9 cellular contexts compared by ENCODE assay signal in the genomic region with DNA sequence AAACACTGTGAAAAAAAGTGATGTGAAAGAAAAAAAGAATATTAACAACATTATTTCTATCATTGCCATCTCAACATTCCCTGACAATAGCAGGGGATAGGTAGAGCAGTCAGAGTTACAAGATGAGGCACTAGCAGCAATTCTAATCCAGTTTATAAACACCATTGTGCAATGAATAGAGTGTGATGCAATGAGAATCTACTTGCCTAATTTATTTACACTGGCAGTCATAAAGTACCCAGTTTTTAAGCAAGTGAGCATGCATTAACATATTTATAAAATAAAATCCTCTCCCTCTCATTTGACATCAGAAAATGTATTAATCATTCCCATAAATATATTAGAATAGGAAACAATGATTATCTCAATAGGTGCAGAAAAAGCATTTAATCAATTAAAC. TPM values are rescaled to one million over a fixed set of nuclear protein-coding genes. Genes with fewer than 3 reads are reported as not detected.
A peak's percentile ranks its signal among the peaks of the same experiment; 100 is the strongest.
DNase-seq lines count a peak whose midpoint lies in the region; TF ChIP-seq lines count a peak whose summit lies in the region.
"Had no signal": no experiment of that assay in that cellular context is flagged by ENCODE, and none has a peak within 500 bp of the region (broad histone marks: within the 10 kb centered on the region; RNA-seq: fewer than 3 reads in every experiment).

No MANE protein-coding gene starts in this region.

- no peak overlapping the region for H3K23ac ChIP-seq in neuronal stem cell (ENCODE audit: low read depth, low read length, poor library complexity)

- no peak overlapping the region for H4K8ac ChIP-seq in neuronal stem cell (ENCODE audit: low read depth, low read length)

- TF ChIP-seq POLR2A in NB4 (IDR thresholded peaks at IDR 0.05; ENCODE audit: extremely low read depth, insufficient read length) (no peak), prostate gland (IDR thresholded peaks at IDR 0.05) (no peak)

- H3K36me3 ChIP-seq in prostate gland = no peaks in the 10 kb centered on the region
- no peaks in the 10 kb centered on the region for H3K36me3 ChIP-seq in neuronal stem cell (replicated peaks in 1 of 2; ENCODE audit: control insufficient read depth in 2 of 2, insufficient read depth in 2 of 2, low read length in 2 of 2)
- H3K36me3 ChIP-seq: BE2C had no signal

- H3K79me1 ChIP-seq in neuronal stem cell (ENCODE audit: low read depth, low read length) = no peaks in the 10 kb centered on the region

- H2BK15ac ChIP-seq in neuronal stem cell (ENCODE audit: low read length) = no peak overlapping the region

- no peak overlapping the region for H2BK5ac ChIP-seq in neuronal stem cell (ENCODE audit: low read length)

- no peak overlapping the region for H3K4ac ChIP-seq in neuronal stem cell (ENCODE audit: low read length)

- H3K4me3 ChIP-seq in NB4 (ENCODE audit: low read depth, low read length) (peak overlapping the region; percentile 92), choroid plexus epithelial cell (ENCODE audit: low read depth, low read length) (no peak overlapping the region), prostate gland (no peak overlapping the region), neuronal stem cell (ENCODE audit: low read length in 2 of 2) (peak overlapping the region in 1 of 2 donors; percentile 80)

- no peak overlapping the region for H2BK120ac ChIP-seq in neuronal stem cell (ENCODE audit: low read depth, low read length)

- no peak overlapping the region for H2AK5ac ChIP-seq in neuronal stem cell (ENCODE audit: low read depth, low read length)

- H3K18ac ChIP-seq in neuronal stem cell (ENCODE audit: low read length) = no peak overlapping the region

- H3K9me3 ChIP-seq in prostate gland (no peaks in the 10 kb centered on the region), neuronal stem cell (replicated peaks in 1 of 2; ENCODE audit: control insufficient read depth in 2 of 2, insufficient read depth in 1 of 2, low read depth in 1 of 2, low read length in 2 of 2) (no peaks in the 10 kb centered on the region)
- H3K9me3 ChIP-seq: BE2C had no signal

- no peak overlapping the region for H3K9ac ChIP-seq in neuronal stem cell (ENCODE audit: low read depth, low read length, poor library complexity)

- H3K27me3 ChIP-seq in prostate gland (replicated peaks; ENCODE audit: insufficient read depth) (no peaks in the 10 kb centered on the region), neuronal stem cell (ENCODE audit: control insufficient read depth in 3 of 3, insufficient read depth in 3 of 3, low read depth in 1 of 3, low read length in 3 of 3) (no peaks in the 10 kb centered on the region)
- H3K27me3 ChIP-seq: BE2C had no signal

- no peak overlapping the region for H2AFZ ChIP-seq in neuronal stem cell (ENCODE audit: low read length)

- intact Hi-C loops in prostate gland (cut with DNase I) (no loop called here), posterior vena cava (cut with DNase I) (no loop called here)

- no peak for TF ChIP-seq CTCF in NB4 (IDR thresholded peaks at IDR 0.05; ENCODE audit: low read depth, low read length)
- TF ChIP-seq CTCF in choroid plexus epithelial cell (conservative IDR thresholded peaks at IDR 0.05; ENCODE audit: low read depth, low read length) = no peak
- no peak for TF ChIP-seq CTCF in prostate gland (IDR thresholded peaks at IDR 0.05)

- peak; percentile 54 for DNase-seq in NOMO-1 treated with DMSO at 0.1 percent for 48 hours (lab: John Stamatoyannopoulos, UW; ENCODE audit: unreplicated experiment)
- no peak for DNase-seq in NOMO-1 treated with dmso at 0.1 percent for 144 hours (lab: John Stamatoyannopoulos, UW; ENCODE audit: unreplicated experiment)
- DNase-seq in NB4 (ENCODE audit: low read depth) = peak; percentile 64
- DNase-seq in choroid plexus epithelial cell (ENCODE audit: low read depth) = peak; percentile 69
- peak; percentile 10 for DNase-seq in prostate gland (ENCODE audit: low spot score)
- DNase-seq in superior temporal gyrus (ENCODE audit: extremely low spot score) = no peak
- no peak for DNase-seq in posterior vena cava (ENCODE audit: low spot score)
- no peak for DNase-seq in neuronal stem cell (ENCODE audit: low spot score)
- DNase-seq: BE2C had no signal

- H3K4me1 ChIP-seq in prostate gland (replicated peaks) (peaks cover 3% of the 10 kb centered on the region), neuronal stem cell (ENCODE audit: control insufficient read depth in 2 of 2, insufficient read depth in 1 of 2, low read depth in 1 of 2, low read length in 2 of 2) (peaks cover 0 to 10% of the 10 kb centered on the region in 2 donors)
- H3K4me1 ChIP-seq: BE2C had no signal

- no peak overlapping the region for H2BK12ac ChIP-seq in neuronal stem cell (ENCODE audit: low read length)

- H3K27ac ChIP-seq in prostate gland = no peak overlapping the region
- H3K27ac ChIP-seq in neuronal stem cell (replicated peaks; ENCODE audit: low read length) = no peak overlapping the region

- no peak overlapping the region for H3K14ac ChIP-seq in neuronal stem cell (ENCODE audit: low read length)

- H3K4me2 ChIP-seq in neuronal stem cell (ENCODE audit: insufficient read depth, low read length, poor library complexity, severe bottlenecking) = no peak overlapping the region

- no peak overlapping the region for H4K91ac ChIP-seq in neuronal stem cell (ENCODE audit: low read depth, low read length, poor library complexity)

RNA-seq across cellular contexts. Expression of a gene that starts 2.5 kb away (rescaled TPM):
- 10 to 100 TPM; 10.2 to 11.5 TPM for total RNA-seq in prostate gland
- total RNA-seq in posterior vena cava = 10 to 100 TPM in 1 of 2 donors, 1 to 10 TPM in 1; 9.9 to 10.5 TPM
- polyA plus RNA-seq in neuronal stem cell (2013, experiment 1 of 2) = 12.0 TPM
- polyA plus RNA-seq in neuronal stem cell (2013, experiment 2 of 2) = 12.5 TPM

Comparison
In these comparisons a context has a peak if more than half of its experiments do, and no peak if none do; other contexts are left out.
1. DNase-seq: peak in NOMO-1 treated with DMSO at 0.1 percent for 48 hours (single experiment), NB4 (single experiment), choroid plexus epithelial cell (single experiment) and prostate gland (single experiment); none in NOMO-1 treated with dmso at 0.1 percent for 144 hours (single experiment), superior temporal gyrus (single experiment), posterior vena cava (single experiment) and neuronal stem cell (single experiment).